Comparison of ENCODE assay signal across 9 cellular contexts in genomic region chr2:28565720-28566295, GRCh38.
A peak's percentile ranks its signal among the peaks of the same experiment; 100 is the strongest.
DNase-seq lines count a peak whose midpoint lies in the region; ATAC-seq and TF ChIP-seq lines count a peak whose summit lies in the region.
"Had no signal": no experiment of that assay in that cellular context is flagged by ENCODE, and none has a peak within 500 bp of the region (broad histone marks: within the 10 kb centered on the region; RNA-seq: fewer than 3 reads in every experiment).

No MANE protein-coding gene starts in this region.

- peaks cover 19% of the 10 kb centered on the region for H3K4me1 Mint-ChIP-seq in activated naive CD8-positive, alpha-beta T cell (ENCODE audit: low read depth)
- peaks cover 14% of the 10 kb centered on the region for H3K4me1 Mint-ChIP-seq in activated naive CD8-positive, alpha-beta T cell treated with anti-CD3 and anti-CD28 coated beads for 36 hours
- H3K4me1 Mint-ChIP-seq in T-helper 17 cell = peaks cover 7% of the 10 kb centered on the region

- TF ChIP-seq CTCF in uterus (IDR thresholded peaks at IDR 0.05) = no peak

- no peak for DNase-seq in activated naive CD8-positive, alpha-beta T cell treated with anti-CD3 and anti-CD28 coated beads for 36 hours
- DNase-seq in T-helper 17 cell = no peak
- no peak for DNase-seq in uterus
- DNase-seq: stimulated activated naive CD4-positive, alpha-beta T cell treated with Interleukin-2 at 50 U/mL for 16 hours had no signal

- H3K4me1 ChIP-seq in iPS-18a (ENCODE audit: control insufficient read depth, low read depth, low read length) = peaks cover 6% of the 10 kb centered on the region
- no peaks in the 10 kb centered on the region for H3K4me1 ChIP-seq in uterus

- no peaks in the 10 kb centered on the region for H3K9me3 Mint-ChIP-seq in activated naive CD8-positive, alpha-beta T cell (ENCODE audit: low read depth)
- peaks cover 2% of the 10 kb centered on the region for H3K9me3 Mint-ChIP-seq in activated naive CD8-positive, alpha-beta T cell treated with anti-CD3 and anti-CD28 coated beads for 36 hours

- H3K9me3 ChIP-seq in T-helper 17 cell (ENCODE audit: control insufficient read depth, low read length, poor library complexity, severe bottlenecking) = no peaks in the 10 kb centered on the region
- H3K9me3 ChIP-seq in iPS-18a (ENCODE audit: control insufficient read depth, low read depth, low read length) = no peaks in the 10 kb centered on the region
- H3K9me3 ChIP-seq in uterus = no peaks in the 10 kb centered on the region

- H3K4me3 ChIP-seq in iPS-18a (ENCODE audit: low read length) (peak overlapping the region; percentile 75), uterus (no peak overlapping the region)

- H3K4me3 Mint-ChIP-seq in activated naive CD8-positive, alpha-beta T cell = peak overlapping the region; percentile 87
- H3K4me3 Mint-ChIP-seq in activated naive CD8-positive, alpha-beta T cell treated with anti-CD3 and anti-CD28 coated beads for 36 hours = no peak overlapping the region
- peak overlapping the region; percentile 88 for H3K4me3 Mint-ChIP-seq in T-helper 17 cell

- TF ChIP-seq POLR2A in uterus (IDR thresholded peaks at IDR 0.05) = no peak

- no peak overlapping the region for H3K9ac ChIP-seq in iPS-18a (ENCODE audit: low read length)

- H3K36me3 Mint-ChIP-seq in activated naive CD8-positive, alpha-beta T cell = no peaks in the 10 kb centered on the region
- H3K36me3 Mint-ChIP-seq in activated naive CD8-positive, alpha-beta T cell treated with anti-CD3 and anti-CD28 coated beads for 36 hours = no peaks in the 10 kb centered on the region
- peaks cover 4% of the 10 kb centered on the region for H3K36me3 Mint-ChIP-seq in T-helper 17 cell (ENCODE audit: low read depth)

- H3K27me3 ChIP-seq in iPS-18a (ENCODE audit: control insufficient read depth, insufficient read depth, low read length) (peaks cover 8% of the 10 kb centered on the region), uterus (no peaks in the 10 kb centered on the region)

- no peaks in the 10 kb centered on the region for H3K27me3 Mint-ChIP-seq in activated naive CD8-positive, alpha-beta T cell
- H3K27me3 Mint-ChIP-seq in activated naive CD8-positive, alpha-beta T cell treated with anti-CD3 and anti-CD28 coated beads for 36 hours = no peaks in the 10 kb centered on the region
- H3K27me3 Mint-ChIP-seq in T-helper 17 cell = peaks cover 15% of the 10 kb centered on the region

- H3K27ac ChIP-seq in iPS-18a (ENCODE audit: low read length) (no peak overlapping the region), uterus (peak overlapping the region; percentile 83 to 84)

- no peak for ATAC-seq in T-helper 17 cell
- ATAC-seq in HG03108 (IDR thresholded peaks at IDR 0.05; ENCODE audit: unreplicated experiment) = no peak
- ATAC-seq in HG03460 (IDR thresholded peaks at IDR 0.05; ENCODE audit: unreplicated experiment) = no peak
- no peak for ATAC-seq in HG03565 (IDR thresholded peaks at IDR 0.05; ENCODE audit: unreplicated experiment)

- intact Hi-C loops in uterus (cut with DNase I; ENCODE audit: low total_unique reads) = loop anchor here (2.0 to 10.0 kb wide), 3 partner anchors 27 to 329 kb away; partner anchors contain the start of genes SPDYA and WDR43

- peak overlapping the region; percentile 34 for H3K27ac Mint-ChIP-seq in activated naive CD8-positive, alpha-beta T cell
- no peak overlapping the region for H3K27ac Mint-ChIP-seq in activated naive CD8-positive, alpha-beta T cell treated with anti-CD3 and anti-CD28 coated beads for 36 hours
- peak overlapping the region; percentile 77 for H3K27ac Mint-ChIP-seq in T-helper 17 cell

- no peaks in the 10 kb centered on the region for H3K36me3 ChIP-seq in iPS-18a (ENCODE audit: control insufficient read depth, low read depth, low read length)
- H3K36me3 ChIP-seq in uterus = no peaks in the 10 kb centered on the region
